In genomic region chr10:133461841-133462240, GRCh38 we compare ENCODE assay signal across 20 cellular contexts. TPM values are rescaled to one million over a fixed set of nuclear protein-coding genes. Genes with fewer than 3 reads are reported as not detected.
"Had no signal": no experiment of that assay in that cellular context is flagged by ENCODE, and none has a peak within 500 bp of the region (broad histone marks: within the 10 kb centered on the region; RNA-seq: fewer than 3 reads in every experiment).

No MANE protein-coding gene starts in this region.

- H3K4me1 ChIP-seq: testis, uterus had no signal

- H3K27ac ChIP-seq: testis, uterus, WERI-Rb-1 had no signal

- H3K36me3 ChIP-seq: uterus, WERI-Rb-1 had no signal

- H3K4me3 ChIP-seq: mucosa of descending colon, testis, uterus had no signal

- DNase-seq: activated CD4-positive, alpha-beta T cell treated with anti-CD3 and anti-CD28 coated beads, Interleukin-2, amount 50 U/mL, for 48 hours; activated CD4-positive, CD25-positive, alpha-beta regulatory T cell treated with anti-CD3 and anti-CD28 coated beads, Interleukin-2, amount 50 U/mL, for 72 hours; activated naive CD4-positive, alpha-beta T cell treated with Interleukin-2 at 50 U/mL for 16 hours; amygdala; effector memory CD4-positive, alpha-beta T cell; foreskin melanocyte; glutamatergic neuron; mesenchymal stem cell; mucosa of descending colon; naive B cell; occipital lobe; stimulated activated CD4-positive, alpha-beta T cell treated with anti-CD3 and anti-CD28 coated beads, Interleukin-2, amount 100 ng/mL, for 48 hours; stimulated activated naive CD4-positive, alpha-beta T cell; testis; trophoblast cell; uterus; WERI-Rb-1 had no signal

- H3K27me3 ChIP-seq: testis, uterus had no signal

- H3K9me3 ChIP-seq: mucosa of descending colon, testis, uterus had no signal

- ATAC-seq: mucosa of descending colon had no signal

RNA-seq across cellular contexts. Expression of gene SPRN, which starts 37.4 kb away (rescaled TPM):
- total RNA-seq: activated CD8-positive, alpha-beta memory T cell treated with anti-CD3 and anti-CD28 coated beads for 36 hours; dermis microvascular lymphatic vessel endothelial cell; liver had no signal
